In genomic region chr6:143701343-143702234, GRCh38 we compare ENCODE assay signal across 16 cellular contexts. TPM values are rescaled to one million over a fixed set of nuclear protein-coding genes. Genes with fewer than 3 reads are reported as not detected.
DNase-seq lines count a peak whose midpoint lies in the region; ATAC-seq and TF ChIP-seq lines count a peak whose summit lies in the region.
"Had no signal": no experiment of that assay in that cellular context is flagged by ENCODE, and none has a peak within 500 bp of the region (broad histone marks: within the 10 kb centered on the region; RNA-seq: fewer than 3 reads in every experiment).

No MANE protein-coding gene starts in this region.

- H3K4me3 Mint-ChIP-seq in GM23338, result no peak overlapping the region
- peak overlapping the region; percentile 35 for H3K4me3 Mint-ChIP-seq in chondrocyte (ENCODE audit: unreplicated experiment)

- H3K27me3 ChIP-seq in GM23338 (ENCODE audit: insufficient read depth) (no peaks in the 10 kb centered on the region), right atrium auricular region (no peaks in the 10 kb centered on the region), skeletal muscle satellite cell (ENCODE audit: control insufficient read depth, insufficient read depth, low read length) (no peaks in the 10 kb centered on the region)

- H3K9me3 Mint-ChIP-seq in GM23338, result peaks cover 14% of the 10 kb centered on the region; the same call in 2 of the 3 replicates
- peaks cover 6% of the 10 kb centered on the region for H3K9me3 Mint-ChIP-seq in chondrocyte (ENCODE audit: low read depth)

- H3K36me3 ChIP-seq in GM23338 (ENCODE audit: insufficient read depth) (no peaks in the 10 kb centered on the region; the same call in 1 of the 2 replicates), right atrium auricular region (no peaks in the 10 kb centered on the region), skeletal muscle satellite cell (ENCODE audit: insufficient read depth, low read length) (no peaks in the 10 kb centered on the region)

- peaks cover 33% of the 10 kb centered on the region for H3K36me3 Mint-ChIP-seq in GM23338 (ENCODE audit: low read depth)
- H3K36me3 Mint-ChIP-seq in chondrocyte (ENCODE audit: low read depth), result peaks cover 10% of the 10 kb centered on the region

- H3K4me2 ChIP-seq in GM23338 (peak overlapping the region; percentile 30), skeletal muscle satellite cell (ENCODE audit: low read length) (peak overlapping the region; percentile 72)

- TF ChIP-seq CTCF in GM23338 (conservative IDR thresholded peaks at IDR 0.05; ENCODE audit: low read depth in 2 of 2), result no peak
- no peak for TF ChIP-seq CTCF in chondrocyte (IDR thresholded peaks at IDR 0.05)
- no peak for TF ChIP-seq CTCF in right atrium auricular region (IDR thresholded peaks at IDR 0.05)

- no peaks in the 10 kb centered on the region for H3K9me3 ChIP-seq in right atrium auricular region
- no peaks in the 10 kb centered on the region for H3K9me3 ChIP-seq in skeletal muscle satellite cell (replicated peaks; ENCODE audit: low read length)

- H3K9ac ChIP-seq in skeletal muscle satellite cell (ENCODE audit: low read depth, low read length), result peak overlapping the region; percentile 51

- H3K4me3 ChIP-seq in GM23338, result no peak overlapping the region
- H3K4me3 ChIP-seq in right atrium auricular region, result no peak overlapping the region
- H3K4me3 ChIP-seq in skeletal muscle satellite cell (ENCODE audit: low read length), result no peak overlapping the region

- H3K79me2 ChIP-seq in GM23338 (replicated peaks; ENCODE audit: insufficient read depth), result peaks cover 95% of the 10 kb centered on the region

- H3K9me2 ChIP-seq in GM23338 (ENCODE audit: insufficient read depth), result no peaks in the 10 kb centered on the region

- no peaks in the 10 kb centered on the region for H4K20me1 ChIP-seq in GM23338 (replicated peaks; ENCODE audit: insufficient read depth)

- peaks cover 1% of the 10 kb centered on the region for H3K27me3 Mint-ChIP-seq in GM23338 (ENCODE audit: insufficient read depth, low read depth, poor library complexity)
- no peaks in the 10 kb centered on the region for H3K27me3 Mint-ChIP-seq in chondrocyte (ENCODE audit: low read depth)

- peaks cover 21% of the 10 kb centered on the region for H3K4me1 Mint-ChIP-seq in GM23338
- H3K4me1 Mint-ChIP-seq in chondrocyte (ENCODE audit: low read depth), result peaks cover 71% of the 10 kb centered on the region

- ATAC-seq in GM23338, result no peak
- ATAC-seq in GM18870 (IDR thresholded peaks at IDR 0.05; ENCODE audit: unreplicated experiment), result no peak

- peaks cover 44% of the 10 kb centered on the region for H3K4me1 ChIP-seq in GM23338 (ENCODE audit: insufficient read depth)
- peaks cover 0 to 51% of the 10 kb centered on the region in 2 donors for H3K4me1 ChIP-seq in right atrium auricular region
- H3K4me1 ChIP-seq in skeletal muscle satellite cell (ENCODE audit: control insufficient read depth, insufficient read depth, low read length), result peaks cover 36% of the 10 kb centered on the region

- H3K27ac ChIP-seq in GM23338 (ENCODE audit: low read depth) (no peak overlapping the region), right atrium auricular region (peak overlapping the region; percentile 28 to 38)

- no peak overlapping the region for H2AFZ ChIP-seq in GM23338

- DNase-seq in GM23338 (ENCODE audit: low spot score), result no peak
- no peak for DNase-seq in chondrocyte (ENCODE audit: low spot score)
- no peak for DNase-seq in right atrium auricular region (ENCODE audit: low spot score)
- no peak for DNase-seq in posterior vena cava (ENCODE audit: low spot score)
- DNase-seq in NCI-H1105 treated with DMSO at 0.1 percent for 48 hours (lab: John Stamatoyannopoulos, UW), result no peak
- DNase-seq in DMS79 (lab: John Stamatoyannopoulos, UW), result no peak
- DNase-seq: activated CD4-positive, alpha-beta T cell treated with anti-CD3 and anti-CD28 coated beads for 1 hour; anterior cingulate cortex; islet precursor cell; KG1; NCI-H1436 treated with DMSO at 0.1 percent for 48 hours; NCI-H524 treated with DMSO at 0.1 percent for 48 hours; retina; stimulated activated naive CD4-positive, alpha-beta T cell had no signal

- no peaks in the 10 kb centered on the region for H3F3A ChIP-seq in GM23338 (replicated peaks; ENCODE audit: low read depth)

- intact Hi-C loops in posterior vena cava (cut with DNase I), result no loop called here

- H3K27ac Mint-ChIP-seq in GM23338 (no peak overlapping the region), chondrocyte (ENCODE audit: unreplicated experiment) (peak overlapping the region; percentile 76)

TF ChIP-seq in GM23338, 12 proteins besides CTCF, POLR2A, EP300 and RAD21:
- TF ChIP-seq STAT1 (IDR thresholded peaks at IDR 0.05; ENCODE audit: unreplicated experiment), result no peak
- no peak for TF ChIP-seq ETS1 (IDR thresholded peaks at IDR 0.05)
- TF ChIP-seq ZNF114 (CRISPR knock-in tag; IDR thresholded peaks at IDR 0.05), result no peak
- no peak for TF ChIP-seq EZH2 (IDR thresholded peaks at IDR 0.05; ENCODE audit: low read depth, unreplicated experiment)
- TF ChIP-seq JUNB (IDR thresholded peaks at IDR 0.05; ENCODE audit: unreplicated experiment), result no peak
- no peak for TF ChIP-seq REST (IDR thresholded peaks at IDR 0.05; ENCODE audit: unreplicated experiment)
- no peak for TF ChIP-seq CREB1 (CRISPR knock-in tag; IDR thresholded peaks at IDR 0.05; ENCODE audit: low read depth)
- no peak for TF ChIP-seq NANOG (IDR thresholded peaks at IDR 0.05; ENCODE audit: borderline replicate concordance)

RNA-seq across cellular contexts. Expression of gene PHACTR2, which starts 23.8 kb away (rescaled TPM):
- total RNA-seq in GM23338 (2014; rRNA removed; shearing (Covaris generic)), result 44.7 and 67.7 TPM in 2 replicates
- 77.4 and 105 TPM in 2 replicates for polyA plus RNA-seq in GM23338 (2016; fragmentation: Nextera tagmentation; extraction: Ambion mirVana)
- total RNA-seq in chondrocyte (104 to 255 TPM (median 110 TPM) in 3 replicates), right atrium auricular region (10 to 100 TPM; 47.6 to 54.4 TPM), posterior vena cava (10 to 100 TPM; 53.8 to 72.6 TPM)
- total RNA-seq in skeletal muscle satellite cell (2012; rRNA removed), result 33.7 and 35.4 TPM in 2 replicates
